ENCODE assay signal across 14 cellular contexts in the genomic region with DNA sequence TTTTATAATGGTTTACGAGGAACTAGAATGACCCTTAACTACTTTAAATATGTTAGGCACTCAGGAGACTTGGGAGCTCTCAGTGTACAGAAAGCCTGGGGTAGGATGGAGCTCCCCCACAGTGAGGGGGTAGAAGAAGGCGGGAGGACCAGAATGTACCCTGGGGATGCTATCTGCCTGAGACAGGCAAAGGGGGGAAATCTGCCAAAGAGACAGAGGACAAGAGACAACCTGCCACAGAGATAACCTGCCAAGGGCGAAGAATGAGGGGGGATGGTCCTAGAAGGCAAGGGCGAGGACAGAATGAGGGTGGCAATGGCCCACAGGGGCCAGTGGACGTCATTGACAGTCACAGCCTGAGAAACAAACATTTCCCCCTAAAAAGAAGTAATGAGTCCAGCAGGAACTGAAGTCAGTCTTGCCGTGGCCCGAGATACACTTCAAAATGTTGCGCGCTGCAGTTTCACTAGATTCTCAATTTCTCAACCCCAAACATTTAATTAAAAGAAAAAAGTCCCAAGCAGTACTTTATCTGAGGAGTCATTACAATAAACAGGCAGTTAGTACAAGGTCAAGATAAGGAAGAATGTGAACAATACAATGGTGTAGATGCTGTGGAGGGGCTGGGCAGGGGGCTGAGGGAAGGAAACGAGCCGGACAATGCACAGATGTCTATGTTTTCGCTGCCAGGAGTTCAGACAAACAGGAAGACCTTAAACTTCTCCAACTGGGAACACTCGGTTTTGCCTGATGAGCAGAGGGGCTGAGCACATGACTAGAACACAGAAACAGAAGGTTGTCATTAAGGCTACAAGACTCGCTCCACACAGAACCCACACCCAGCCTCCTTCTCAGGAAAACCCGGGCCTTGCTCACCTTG.
DNase-seq lines count a peak whose midpoint lies in the region; TF ChIP-seq lines count a peak whose summit lies in the region.
"Had no signal": no experiment of that assay in that cellular context is flagged by ENCODE, and none has a peak within 500 bp of the region (broad histone marks: within the 10 kb centered on the region; RNA-seq: fewer than 3 reads in every experiment).

No MANE protein-coding gene starts in this region.

- no peak overlapping the region for H3K4me3 ChIP-seq in adrenal gland
- H3K4me3 ChIP-seq in mesendoderm (ENCODE audit: low read length) = no peak overlapping the region
- no peak overlapping the region for H3K4me3 ChIP-seq in suprapubic skin
- H3K4me3 ChIP-seq: Peyer's patch had no signal

- peaks cover 3% of the 10 kb centered on the region for H3K79me1 ChIP-seq in mesendoderm (ENCODE audit: low read length)

- no peak overlapping the region for H3K4me2 ChIP-seq in mesendoderm (ENCODE audit: low read length)

- H3K4ac ChIP-seq in mesendoderm (ENCODE audit: low read depth, low read length) = no peak overlapping the region

- H3K4me1 ChIP-seq in adrenal gland (replicated peaks in 1 of 2) = peaks cover 23 to 78% of the 10 kb centered on the region in 2 donors
- H3K4me1 ChIP-seq in mesendoderm (ENCODE audit: control insufficient read depth, low read depth, low read length) = peaks cover 11% of the 10 kb centered on the region
- H3K4me1 ChIP-seq in suprapubic skin = peaks cover 41% of the 10 kb centered on the region

- no peak overlapping the region for H2BK5ac ChIP-seq in mesendoderm (ENCODE audit: low read length)

- peaks cover 12% of the 10 kb centered on the region for H3K36me3 Mint-ChIP-seq in endothelial cell (ENCODE audit: low read depth, unreplicated experiment)
- H3K36me3 Mint-ChIP-seq in activated CD4-positive, alpha-beta memory T cell treated with anti-CD3 and anti-CD28 coated beads for 36 hours = no peaks in the 10 kb centered on the region

- peak overlapping the region; percentile 92 for H3K27ac Mint-ChIP-seq in endothelial cell (ENCODE audit: unreplicated experiment)
- H3K27ac Mint-ChIP-seq in activated CD4-positive, alpha-beta memory T cell treated with anti-CD3 and anti-CD28 coated beads for 36 hours = no peak overlapping the region
- H3K27ac Mint-ChIP-seq: effector memory CD8-positive, alpha-beta T cell; T-helper 17 cell had no signal

- H4K5ac ChIP-seq in mesendoderm (ENCODE audit: low read length) = no peak overlapping the region

- H3K27me3 Mint-ChIP-seq in endothelial cell (ENCODE audit: unreplicated experiment) = peaks cover 12% of the 10 kb centered on the region
- H3K27me3 Mint-ChIP-seq in activated CD4-positive, alpha-beta memory T cell treated with anti-CD3 and anti-CD28 coated beads for 36 hours = peaks cover 19% of the 10 kb centered on the region
- H3K27me3 Mint-ChIP-seq: IgD-negative memory B cell had no signal

- no peak overlapping the region for H2BK120ac ChIP-seq in mesendoderm (ENCODE audit: low read depth, low read length)

- intact Hi-C loops in adrenal gland (cut with DNase I) = no loop called here
- intact Hi-C loops in activated CD4-positive, alpha-beta memory T cell treated with anti-CD3 and anti-CD28 coated beads for 36 hours (cut with micrococcal nuclease) = no loop called here

- no peak for TF ChIP-seq CTCF in adrenal gland (IDR thresholded peaks at IDR 0.05)
- TF ChIP-seq CTCF in endothelial cell (IDR thresholded peaks at IDR 0.05; ENCODE audit: unreplicated experiment) = no peak
- no peak for TF ChIP-seq CTCF in suprapubic skin (IDR thresholded peaks at IDR 0.05)

- TF ChIP-seq POLR2A in adrenal gland (IDR thresholded peaks at IDR 0.05) (no peak), suprapubic skin (IDR thresholded peaks at IDR 0.05) (no peak)

- no peaks in the 10 kb centered on the region for H3K9me3 ChIP-seq in adrenal gland (replicated peaks in 1 of 3)
- no peaks in the 10 kb centered on the region for H3K9me3 ChIP-seq in suprapubic skin
- H3K9me3 ChIP-seq: Peyer's patch had no signal

- TF ChIP-seq EP300 in suprapubic skin (IDR thresholded peaks at IDR 0.05) = no peak

- 68 to 76% (median 75%) methylated on average over 15 of the region's 15 CpGs for WGBS in adrenal gland, 4 donors
- no CpG with 5 or more reads among the region's 15 CpGs for WGBS in mesendoderm (ENCODE audit: extremely low coverage, insufficient coverage, low lambda C conversion rate)
- 69% methylated on average over 15 of the region's 15 CpGs for WGBS in suprapubic skin

- H3K9me3 Mint-ChIP-seq in endothelial cell (ENCODE audit: unreplicated experiment) = no peaks in the 10 kb centered on the region
- no peaks in the 10 kb centered on the region for H3K9me3 Mint-ChIP-seq in activated CD4-positive, alpha-beta memory T cell treated with anti-CD3 and anti-CD28 coated beads for 36 hours
- H3K9me3 Mint-ChIP-seq: effector memory CD8-positive, alpha-beta T cell; IgD-negative memory B cell had no signal

- peak overlapping the region; percentile 16 for H3K23ac ChIP-seq in mesendoderm (ENCODE audit: low read length)

- H3K4me1 Mint-ChIP-seq in endothelial cell (ENCODE audit: unreplicated experiment) = peaks cover 91% of the 10 kb centered on the region
- H3K4me1 Mint-ChIP-seq in activated CD4-positive, alpha-beta memory T cell treated with anti-CD3 and anti-CD28 coated beads for 36 hours (ENCODE audit: low read depth) = peaks cover 2% of the 10 kb centered on the region

- peak overlapping the region; percentile 24 for H3K4me3 Mint-ChIP-seq in endothelial cell (ENCODE audit: unreplicated experiment)
- H3K4me3 Mint-ChIP-seq in activated CD4-positive, alpha-beta memory T cell treated with anti-CD3 and anti-CD28 coated beads for 36 hours = no peak overlapping the region
- H3K4me3 Mint-ChIP-seq: effector memory CD8-positive, alpha-beta T cell; IgD-negative memory B cell; T-helper 17 cell had no signal

- no peaks in the 10 kb centered on the region for H3K36me3 ChIP-seq in adrenal gland (replicated peaks in 1 of 2)
- no peaks in the 10 kb centered on the region for H3K36me3 ChIP-seq in mesendoderm (ENCODE audit: control insufficient read depth, insufficient read depth, low read length)
- H3K36me3 ChIP-seq in suprapubic skin = no peaks in the 10 kb centered on the region
- H3K36me3 ChIP-seq: Peyer's patch had no signal

- peak in 1 of 7 donors; percentile 35 for DNase-seq in adrenal gland
- DNase-seq in endothelial cell (ENCODE audit: low spot score) = no peak
- DNase-seq in mesendoderm = no peak
- no peak for DNase-seq in suprapubic skin (ENCODE audit: low spot score in 2 of 2)
- DNase-seq in putamen (ENCODE audit: low spot score) = no peak
- no peak for DNase-seq in NCI-H1048 (lab: John Stamatoyannopoulos, UW)
- no peak for DNase-seq in activated CD4-positive, alpha-beta memory T cell treated with anti-CD3 and anti-CD28 coated beads for 36 hours
- DNase-seq: amygdala; effector memory CD8-positive, alpha-beta T cell; stimulated activated CD4-positive, alpha-beta T cell treated with anti-CD3 and anti-CD28 coated beads, Interleukin-2, amount 100 ng/mL, for 24 hours; T-helper 17 cell had no signal

- CTCF ChIA-PET in activated CD4-positive, alpha-beta memory T cell treated with anti-CD3 and anti-CD28 coated beads for 36 hours (lab: Charles Lee) = no interaction called here

- H2AK5ac ChIP-seq in mesendoderm (ENCODE audit: low read length) = no peak overlapping the region

- no peak overlapping the region for H3K9ac ChIP-seq in mesendoderm (ENCODE audit: low read length)

- no peaks in the 10 kb centered on the region for H3K79me2 ChIP-seq in mesendoderm (ENCODE audit: control insufficient read depth, insufficient read depth, low read length)

- H3K18ac ChIP-seq in mesendoderm (ENCODE audit: low read length) = no peak overlapping the region

- no peak overlapping the region for H3K56ac ChIP-seq in mesendoderm (ENCODE audit: low read length)

- H2BK15ac ChIP-seq in mesendoderm (replicated peaks; ENCODE audit: low read depth) = no peak overlapping the region

- no peaks in the 10 kb centered on the region for H3K27me3 ChIP-seq in adrenal gland
- H3K27me3 ChIP-seq in mesendoderm (ENCODE audit: insufficient read depth, low read length, poor library complexity) = no peaks in the 10 kb centered on the region
- H3K27me3 ChIP-seq in suprapubic skin = no peaks in the 10 kb centered on the region
- H3K27me3 ChIP-seq: Peyer's patch had no signal

- H3K27ac ChIP-seq in adrenal gland (peak overlapping the region in 3 of 5 donors; percentile 36 to 74 (median 74)), mesendoderm (ENCODE audit: low read depth, low read length) (no peak overlapping the region), suprapubic skin (peak overlapping the region; percentile 66)
- H3K27ac ChIP-seq: C4-2B had no signal

- POLR2A ChIA-PET in activated CD4-positive, alpha-beta memory T cell treated with anti-CD3 and anti-CD28 coated beads for 36 hours (lab: Charles Lee) = no interaction called here

- H4K8ac ChIP-seq in mesendoderm (ENCODE audit: low read depth, low read length) = no peak overlapping the region
